17 cellular contexts compared by ENCODE assay signal in genomic region chr5:32880781-32881180, GRCh38.
DNase-seq lines count a peak whose midpoint lies in the region; ATAC-seq, FAIRE-seq and TF ChIP-seq lines count a peak whose summit lies in the region.
"Had no signal": no experiment of that assay in that cellular context is flagged by ENCODE, and none has a peak within 500 bp of the region (broad histone marks: within the 10 kb centered on the region; RNA-seq: fewer than 3 reads in every experiment).

No MANE protein-coding gene starts in this region.

- TF ChIP-seq CTCF in upper lobe of left lung (IDR thresholded peaks at IDR 0.05) = no peak

- no peak for ATAC-seq in HG03280 (IDR thresholded peaks at IDR 0.05; ENCODE audit: unreplicated experiment)
- ATAC-seq in upper lobe of left lung (ENCODE audit: low FRiP score in 2 of 2) = no peak
- ATAC-seq in stimulated activated effector memory CD8-positive, alpha-beta T cell treated with anti-CD3 and anti-CD28 coated beads, Interleukin-12 subunit alpha, Interleukin-12 subunit beta, amount 100 ng/mL, for 72 hours = no peak

- no peaks in the 10 kb centered on the region for H3K4me1 Mint-ChIP-seq in stimulated activated effector memory CD8-positive, alpha-beta T cell treated with anti-CD3 and anti-CD28 coated beads, Interleukin-12 subunit alpha, Interleukin-12 subunit beta, amount 100 ng/mL, for 72 hours
- H3K4me1 Mint-ChIP-seq: CD4-positive, CD25-positive, alpha-beta regulatory T cell had no signal

- H3K4me1 ChIP-seq in upper lobe of left lung = no peaks in the 10 kb centered on the region
- H3K4me1 ChIP-seq: BLaER1 treated with 17β-estradiol and CSF1 and Interleukin-3, amounts not matched to agents 10 nM and 100 nM had no signal

- no peaks in the 10 kb centered on the region for H3K36me3 Mint-ChIP-seq in stimulated activated effector memory CD8-positive, alpha-beta T cell treated with anti-CD3 and anti-CD28 coated beads, Interleukin-12 subunit alpha, Interleukin-12 subunit beta, amount 100 ng/mL, for 72 hours
- H3K36me3 Mint-ChIP-seq: CD4-positive, CD25-positive, alpha-beta regulatory T cell had no signal

- no peak overlapping the region for H3K4me3 ChIP-seq in upper lobe of left lung
- H3K4me3 ChIP-seq: BLaER1 treated with 17β-estradiol and CSF1 and Interleukin-3, amounts not matched to agents 10 nM and 100 nM had no signal

- no peaks in the 10 kb centered on the region for H3K36me3 ChIP-seq in upper lobe of left lung
- H3K36me3 ChIP-seq: BLaER1 treated with 17β-estradiol and CSF1 and Interleukin-3, amounts not matched to agents 10 nM and 100 nM had no signal

- no peaks in the 10 kb centered on the region for H3K27me3 ChIP-seq in upper lobe of left lung
- H3K27me3 ChIP-seq: BLaER1 treated with 17β-estradiol and CSF1 and Interleukin-3, amounts not matched to agents 10 nM and 100 nM had no signal

- peak; percentile 56 for FAIRE-seq in urothelium cell line (lab: Jason Lieb, UNC)

- peaks cover 0 to 11% (median 5%) of the 10 kb centered on the region in 4 donors for H3K9me3 ChIP-seq in upper lobe of left lung

- no peak overlapping the region for H3K27ac Mint-ChIP-seq in stimulated activated effector memory CD8-positive, alpha-beta T cell treated with anti-CD3 and anti-CD28 coated beads, Interleukin-12 subunit alpha, Interleukin-12 subunit beta, amount 100 ng/mL, for 72 hours
- H3K27ac Mint-ChIP-seq: CD4-positive, CD25-positive, alpha-beta regulatory T cell had no signal

- DNase-seq in EL = peak; percentile 45
- DNase-seq in HCEC 1CT = peak; percentile 49
- peak; percentile 1 for DNase-seq in amniotic stem cell (lab: John Stamatoyannopoulos, UW)
- DNase-seq in urothelium cell line (ENCODE audit: low spot score) = no peak
- no peak for DNase-seq in upper lobe of left lung
- no peak for DNase-seq in stimulated activated effector memory CD8-positive, alpha-beta T cell treated with anti-CD3 and anti-CD28 coated beads, Interleukin-12 subunit alpha, Interleukin-12 subunit beta, amount 100 ng/mL, for 72 hours (ENCODE audit: low spot score in 2 of 2)
- DNase-seq: ACHN; Calu3; CD4-positive, CD25-positive, alpha-beta regulatory T cell; DMS 273 treated with DMSO at 0.1 percent for 48 hours; GF-D8; H7; Kasumi-1; KBM-7 had no signal

- no peak for TF ChIP-seq EP300 in upper lobe of left lung (IDR thresholded peaks at IDR 0.05)

- WGBS in upper lobe of left lung, 2 donors = 62 to 86% methylated on average over 3 of the region's 3 CpGs

- H3K4me3 Mint-ChIP-seq in stimulated activated effector memory CD8-positive, alpha-beta T cell treated with anti-CD3 and anti-CD28 coated beads, Interleukin-12 subunit alpha, Interleukin-12 subunit beta, amount 100 ng/mL, for 72 hours = no peak overlapping the region
- H3K4me3 Mint-ChIP-seq: CD4-positive, CD25-positive, alpha-beta regulatory T cell had no signal

- no peak for TF ChIP-seq POLR2A in upper lobe of left lung (IDR thresholded peaks at IDR 0.05)

- H3K9me3 Mint-ChIP-seq in stimulated activated effector memory CD8-positive, alpha-beta T cell treated with anti-CD3 and anti-CD28 coated beads, Interleukin-12 subunit alpha, Interleukin-12 subunit beta, amount 100 ng/mL, for 72 hours = peaks cover 30% of the 10 kb centered on the region

- H3K27ac ChIP-seq in upper lobe of left lung = no peak overlapping the region
- H3K27ac ChIP-seq: BLaER1 treated with 17β-estradiol and CSF1 and Interleukin-3, amounts not matched to agents 10 nM and 100 nM; HL-60 had no signal

Comparison
In these comparisons a context has a peak if more than half of its experiments do, and no peak if none do; other contexts are left out.
1. DNase-seq: peak in EL (single experiment), HCEC 1CT (single experiment) and amniotic stem cell (single experiment); none in urothelium cell line (single experiment), upper lobe of left lung (0 of 2) and stimulated activated effector memory CD8-positive, alpha-beta T cell treated with anti-CD3 and anti-CD28 coated beads, Interleukin-12 subunit alpha, Interleukin-12 subunit beta, amount 100 ng/mL, for 72 hours (0 of 2).